In genomic region chr9:98479449-98479848, GRCh38 we compare ENCODE assay signal across 31 cellular contexts.
"Had no signal": no experiment of that assay in that cellular context is flagged by ENCODE, and none has a peak within 500 bp of the region (broad histone marks: within the 10 kb centered on the region; RNA-seq: fewer than 3 reads in every experiment).

No MANE protein-coding gene starts in this region.

- FAIRE-seq: colon had no signal

- H3K27ac ChIP-seq: adrenal gland, body of pancreas, esophagus muscularis mucosa, foreskin keratinocyte, gastrocnemius medialis, heart left ventricle had no signal

- H3K36me3 ChIP-seq: adrenal gland, esophagus muscularis mucosa, gastrocnemius medialis, heart left ventricle had no signal

- H3K4me3 ChIP-seq: adrenal gland, body of pancreas, esophagus muscularis mucosa, gastrocnemius medialis, heart left ventricle had no signal

- DNase-seq: activated CD4-positive, alpha-beta memory T cell treated with anti-CD3 and anti-CD28 coated beads for 36 hours; activated CD4-positive, alpha-beta T cell treated with anti-CD3 and anti-CD28 coated beads for 36 hours; activated CD4-positive, alpha-beta T cell treated with anti-CD3 and anti-CD28 coated beads, Interleukin-2, amount 10 ng/mL, durations not matched to agents 24 days and 14 days; activated CD4-positive, CD25-positive, alpha-beta regulatory T cell; activated CD4-positive, CD25-positive, alpha-beta regulatory T cell treated with anti-CD3 and anti-CD28 coated beads, Interleukin-2, amount 50 U/mL, for 72 hours; activated CD8-positive, alpha-beta memory T cell treated with anti-CD3 and anti-CD28 coated beads, Interleukin-2, amount 10 ng/mL, durations not matched to agents 7 days and 5 days; activated CD8-positive, alpha-beta memory T cell treated with anti-CD3 and anti-CD28 coated beads, Interleukin-2, amount 50 U/mL, for 4 hours; activated CD8-positive, alpha-beta T cell treated with anti-CD3 and anti-CD28 coated beads, Interleukin-2, amount 10 ng/mL, durations not matched to agents 7 days and 5 days; activated effector memory CD4-positive, alpha-beta T cell treated with anti-CD3 and anti-CD28 coated beads, Interleukin-2, amount 50 U/mL, for 16 hours; activated naive CD4-positive, alpha-beta T cell treated with anti-CD3 and anti-CD28 coated beads for 36 hours; activated naive CD8-positive, alpha-beta T cell treated with anti-CD3 and anti-CD28 coated beads for 36 hours; activated naive CD8-positive, alpha-beta T cell treated with anti-CD3 and anti-CD28 coated beads, Interleukin-2, amount 50 U/mL, for 24 hours; activated T-cell treated with anti-CD3 and anti-CD28 coated beads, Interleukin-2, amount 50 U/mL, for 1 hour; activated T-cell treated with anti-CD3 and anti-CD28 coated beads, Interleukin-2, amount 50 U/mL, for 48 hours; amygdala; aorta; body of pancreas; caudate nucleus; cortex of kidney; dermis blood vessel endothelial cell; effector CD4-positive, alpha-beta T cell; effector memory CD8-positive, alpha-beta T cell; erythroblast; foreskin keratinocyte; gastrocnemius medialis; glutamatergic neuron; heart left ventricle; T-helper 2 cell had no signal

- ATAC-seq: activated CD4-positive, alpha-beta T cell treated with anti-CD3 and anti-CD28 coated beads for 36 hours; activated CD8-positive, alpha-beta memory T cell treated with anti-CD3 and anti-CD28 coated beads, Interleukin-2, amount 10 ng/mL, durations not matched to agents 7 days and 5 days; activated CD8-positive, alpha-beta T cell treated with anti-CD3 and anti-CD28 coated beads, Interleukin-2, amount 10 ng/mL, durations not matched to agents 7 days and 5 days; activated naive CD8-positive, alpha-beta T cell treated with anti-CD3 and anti-CD28 coated beads, Interleukin-2, amount 50 U/mL, for 24 hours; body of pancreas; effector memory CD8-positive, alpha-beta T cell; foreskin keratinocyte; gastrocnemius medialis; heart left ventricle had no signal

- H3K9me3 ChIP-seq: adrenal gland, body of pancreas, esophagus muscularis mucosa, gastrocnemius medialis, heart left ventricle had no signal

- H3K27me3 ChIP-seq: adrenal gland, body of pancreas, foreskin keratinocyte, gastrocnemius medialis had no signal

- H3K4me1 ChIP-seq: adrenal gland, body of pancreas, esophagus muscularis mucosa, foreskin keratinocyte, gastrocnemius medialis had no signal
